11 cellular contexts compared by ENCODE assay signal in the genomic region with DNA sequence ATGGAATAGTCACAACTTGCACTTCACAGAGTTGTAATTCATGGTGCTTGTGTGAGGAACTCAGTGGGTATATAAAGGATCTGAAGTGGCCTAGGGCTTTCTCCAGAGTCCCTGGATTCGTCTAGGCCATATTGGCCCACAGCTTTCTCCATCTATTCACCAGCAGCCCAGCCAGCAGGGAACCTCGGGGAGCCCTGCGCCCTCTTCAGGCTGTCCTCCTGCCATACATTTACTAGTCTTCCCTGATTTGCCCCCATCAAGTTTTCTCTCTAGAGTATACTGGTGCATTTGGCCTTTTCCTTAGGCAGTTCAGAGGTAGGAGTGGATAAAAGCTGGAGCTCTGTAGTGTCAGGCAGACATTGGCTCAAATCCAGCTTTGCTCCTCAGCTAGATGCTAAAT.
DNase-seq lines count a peak whose midpoint lies in the region; ATAC-seq, FAIRE-seq and TF ChIP-seq lines count a peak whose summit lies in the region.
"Had no signal": no experiment of that assay in that cellular context is flagged by ENCODE, and none has a peak within 500 bp of the region (broad histone marks: within the 10 kb centered on the region; RNA-seq: fewer than 3 reads in every experiment).

No MANE protein-coding gene starts in this region.

- no peaks in the 10 kb centered on the region for H3K9me3 ChIP-seq in RWPE2 (ENCODE audit: severe bottlenecking)

- TF ChIP-seq CTCF in D721Med (IDR thresholded peaks at IDR 0.05; ENCODE audit: insufficient read depth, missing control alignments) (peak; percentile 48), RWPE2 (IDR thresholded peaks at IDR 0.05; ENCODE audit: poor library complexity, severe bottlenecking) (peak; percentile 17), brain microvascular endothelial cell (IDR thresholded peaks at IDR 0.05; ENCODE audit: low read depth, low read length, missing control alignments) (no peak)

- H3K4me1 ChIP-seq in RWPE2 (ENCODE audit: insufficient read depth, poor library complexity, severe bottlenecking), result no peaks in the 10 kb centered on the region

- ATAC-seq in GM21526 (IDR thresholded peaks at IDR 0.05; ENCODE audit: low FRiP score, unreplicated experiment) (peak; percentile 55), RWPE2 (ENCODE audit: low read depth) (no peak), left lobe of liver (peak; percentile 86)
- ATAC-seq: T-cell had no signal

- H3K27me3 ChIP-seq in RWPE2 (ENCODE audit: insufficient read depth, poor library complexity, severe bottlenecking), result no peaks in the 10 kb centered on the region
- H3K27me3 ChIP-seq in brain microvascular endothelial cell (replicated peaks), result no peaks in the 10 kb centered on the region

- FAIRE-seq in D721Med (lab: Jason Lieb, UNC), result no peak
- FAIRE-seq: islet of Langerhans had no signal

- H3K4me3 ChIP-seq in RWPE2 (ENCODE audit: severe bottlenecking) (no peak overlapping the region), brain microvascular endothelial cell (ENCODE audit: low read depth, low read length) (no peak overlapping the region)

- DNase-seq in D721Med (ENCODE audit: insufficient read length, low spot score) (no peak), RWPE2 (ENCODE audit: low spot score) (no peak), left lobe of liver (ENCODE audit: low spot score) (no peak), MV-4-11 (lab: John Stamatoyannopoulos, UW) (no peak), brain microvascular endothelial cell (no peak), EL (no peak)
- no peak for DNase-seq in effector CD4-positive, alpha-beta T cell
- DNase-seq: stimulated activated CD4-positive, alpha-beta T cell treated with anti-CD3 and anti-CD28 coated beads, Interleukin-4, amount 100 ng/mL, for 1 hour had no signal

- H3K27ac ChIP-seq in RWPE2 (ENCODE audit: poor library complexity, severe bottlenecking) (no peak overlapping the region), brain microvascular endothelial cell (no peak overlapping the region)

- no peaks in the 10 kb centered on the region for H3K36me3 ChIP-seq in RWPE2 (ENCODE audit: low read depth)
- H3K36me3 ChIP-seq in brain microvascular endothelial cell (replicated peaks), result no peaks in the 10 kb centered on the region

- in situ Hi-C loops in brain microvascular endothelial cell (cut with HindIII; ENCODE audit: low pct_ligation_motif_present, low sequenced_read_pairs), result no loop called here
